18 cellular contexts compared by ENCODE assay signal in the genomic region with DNA sequence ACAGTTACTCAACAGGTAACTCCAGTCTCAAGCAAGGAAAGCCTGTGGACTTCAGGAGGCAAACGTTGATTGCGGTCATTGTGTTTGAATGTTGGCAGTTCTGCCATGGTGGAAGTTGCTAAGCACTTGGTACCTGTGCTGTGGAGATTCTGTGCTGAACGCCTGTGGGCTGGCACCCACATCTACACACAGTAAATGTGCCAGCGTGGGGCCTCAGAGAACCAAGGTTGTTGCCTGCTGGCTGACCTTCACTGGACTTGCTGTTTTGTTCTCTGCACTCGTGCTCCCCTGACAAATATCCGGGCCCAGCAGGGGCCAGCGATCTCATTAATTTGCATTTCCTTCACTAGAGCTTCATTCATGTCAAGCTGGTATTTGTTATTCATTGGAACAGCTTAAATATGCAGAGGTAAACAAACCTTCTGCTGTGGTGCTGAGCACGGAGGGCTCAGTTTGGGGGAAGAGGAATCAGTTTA.
A peak's percentile ranks its signal among the peaks of the same experiment; 100 is the strongest.
DNase-seq lines count a peak whose midpoint lies in the region; ATAC-seq, FAIRE-seq and TF ChIP-seq lines count a peak whose summit lies in the region.
"Had no signal": no experiment of that assay in that cellular context is flagged by ENCODE, and none has a peak within 500 bp of the region (broad histone marks: within the 10 kb centered on the region; RNA-seq: fewer than 3 reads in every experiment).

No MANE protein-coding gene starts in this region.

- WGBS in sigmoid colon, 2 donors, result 78 to 88% methylated on average over 8 of the region's 8 CpGs

- no peaks in the 10 kb centered on the region for H3K27me3 ChIP-seq in HUES48 (ENCODE audit: control insufficient read depth, insufficient read depth, low read length)
- H3K27me3 ChIP-seq in astrocyte (ENCODE audit: insufficient read depth, low read length), result no peaks in the 10 kb centered on the region
- no peaks in the 10 kb centered on the region for H3K27me3 ChIP-seq in iPS-15b (ENCODE audit: control insufficient read depth, insufficient read depth, low read length)
- H3K27me3 ChIP-seq in sigmoid colon, result no peaks in the 10 kb centered on the region
- H3K27me3 ChIP-seq: BLaER1 treated with 17β-estradiol and CSF1 and Interleukin-3, amounts not matched to agents 10 nM and 100 nM had no signal

- H3K79me2 ChIP-seq in astrocyte (ENCODE audit: insufficient read depth, low read length), result no peaks in the 10 kb centered on the region

- DNase-seq in astrocyte (ENCODE audit: low read depth) (no peak), sigmoid colon (no peak), T-helper 9 cell (no peak)
- DNase-seq: activated CD4-positive, alpha-beta T cell treated with anti-CD3 and anti-CD28 coated beads, Interleukin-2, amount 50 U/mL, for 1 hour; amniotic stem cell; EL; NCI-H446 treated with DMSO at 0.1 percent for 48 hours; stimulated activated CD4-positive, alpha-beta T cell treated with anti-CD3 and anti-CD28 coated beads, Interleukin-4, amount 100 ng/mL, for 24 hours had no signal

- no peaks in the 10 kb centered on the region for H3K36me3 Mint-ChIP-seq in astrocyte (ENCODE audit: low read depth, unreplicated experiment)
- H3K36me3 Mint-ChIP-seq: stimulated activated effector memory CD8-positive, alpha-beta T cell treated with anti-CD3 and anti-CD28 coated beads, Interleukin-12 subunit alpha, Interleukin-12 subunit beta, amount 100 ng/mL, for 72 hours had no signal

- TF ChIP-seq CTCF in astrocyte (IDR thresholded peaks at IDR 0.05; ENCODE audit: insufficient read depth, low read depth, low read length), result no peak
- no peak for TF ChIP-seq CTCF in sigmoid colon (IDR thresholded peaks at IDR 0.05)

- TF ChIP-seq POLR2A in sigmoid colon (IDR thresholded peaks at IDR 0.05), result no peak

- ATAC-seq in HG03097 (IDR thresholded peaks at IDR 0.05; ENCODE audit: low FRiP score, unreplicated experiment) (no peak), GM19328 (IDR thresholded peaks at IDR 0.05; ENCODE audit: unreplicated experiment) (no peak)
- ATAC-seq: stimulated activated effector memory CD8-positive, alpha-beta T cell treated with anti-CD3 and anti-CD28 coated beads, Interleukin-12 subunit alpha, Interleukin-12 subunit beta, amount 100 ng/mL, for 72 hours had no signal

- H3K4me1 ChIP-seq in HUES48 (ENCODE audit: control insufficient read depth, insufficient read depth, low read length) (peaks cover 78% of the 10 kb centered on the region), astrocyte (ENCODE audit: insufficient read depth, low read length) (no peaks in the 10 kb centered on the region), iPS-15b (ENCODE audit: control insufficient read depth, insufficient read depth, low read length) (peaks cover 50% of the 10 kb centered on the region), sigmoid colon (peaks cover 0 to 54% (median 44%) of the 10 kb centered on the region in 4 donors)
- H3K4me1 ChIP-seq: BLaER1 treated with 17β-estradiol and CSF1 and Interleukin-3, amounts not matched to agents 10 nM and 100 nM had no signal

- intact Hi-C loops in sigmoid colon (cut with DNase I), result loop anchor here (5.0 kb wide), 1 partner anchor 110 kb away; no protein-coding TSS in a partner anchor

- no peaks in the 10 kb centered on the region for H3K4me1 Mint-ChIP-seq in astrocyte (ENCODE audit: low read depth, unreplicated experiment)
- H3K4me1 Mint-ChIP-seq: stimulated activated effector memory CD8-positive, alpha-beta T cell treated with anti-CD3 and anti-CD28 coated beads, Interleukin-12 subunit alpha, Interleukin-12 subunit beta, amount 100 ng/mL, for 72 hours had no signal

- TF ChIP-seq EP300 in sigmoid colon (IDR thresholded peaks at IDR 0.05), result no peak

- H2AFZ ChIP-seq in astrocyte (ENCODE audit: low read depth, low read length), result peak overlapping the region; percentile 41

- H3K36me3 ChIP-seq in HUES48 (ENCODE audit: control insufficient read depth, insufficient read depth, low read length) (no peaks in the 10 kb centered on the region), astrocyte (ENCODE audit: insufficient read depth, low read length) (no peaks in the 10 kb centered on the region), iPS-15b (ENCODE audit: control insufficient read depth, insufficient read depth, low read length) (no peaks in the 10 kb centered on the region), sigmoid colon (no peaks in the 10 kb centered on the region)
- H3K36me3 ChIP-seq: BLaER1 treated with 17β-estradiol and CSF1 and Interleukin-3, amounts not matched to agents 10 nM and 100 nM; HAP-1 had no signal

- peak overlapping the region; percentile 14; the same call in 1 of the 2 replicates for H3K4me3 ChIP-seq in HUES48 (ENCODE audit: low read depth, low read length)
- no peak overlapping the region for H3K4me3 ChIP-seq in astrocyte (ENCODE audit: insufficient read depth, low read depth, low read length)
- peak overlapping the region; percentile 9 for H3K4me3 ChIP-seq in iPS-15b (ENCODE audit: low read depth, low read length)
- H3K4me3 ChIP-seq in sigmoid colon, result no peak overlapping the region
- H3K4me3 ChIP-seq: BLaER1 treated with 17β-estradiol and CSF1 and Interleukin-3, amounts not matched to agents 10 nM and 100 nM; HAP-1 had no signal

- FAIRE-seq in astrocyte (lab: Jason Lieb, UNC), result no peak

- H3K27me3 Mint-ChIP-seq in astrocyte (ENCODE audit: low read depth, unreplicated experiment), result peaks cover 2% of the 10 kb centered on the region
- H3K27me3 Mint-ChIP-seq: dendritic cell treated with granulocyte-macrophage colony-stimulating factor and Interleukin-4, amounts not matched to agents 40 ng/mL and 50 ng/mL, for 4 days had no signal

- H3K4me3 Mint-ChIP-seq in astrocyte (ENCODE audit: unreplicated experiment), result no peak overlapping the region
- H3K4me3 Mint-ChIP-seq: activated T-helper 1 cell treated with anti-CD3 and anti-CD28 coated beads, Interleukin-12 subunit alpha, Interleukin-12 subunit beta, Interleukin-2, Interleukin-4 antibody, amounts not matched to agents 30 ng/mL and 10 ng/mL and 1 ng/mL, durations not matched to agents 14 hours and 24 hours and 36 hours; dendritic cell treated with granulocyte-macrophage colony-stimulating factor and Interleukin-4, amounts not matched to agents 40 ng/mL and 50 ng/mL, for 4 days; stimulated activated effector memory CD8-positive, alpha-beta T cell treated with anti-CD3 and anti-CD28 coated beads, Interleukin-12 subunit alpha, Interleukin-12 subunit beta, amount 100 ng/mL, for 72 hours had no signal

- H3K9me3 ChIP-seq in HUES48 (ENCODE audit: control insufficient read depth, insufficient read depth, low read length) (no peaks in the 10 kb centered on the region), astrocyte (ENCODE audit: insufficient read depth, low read depth, low read length) (no peaks in the 10 kb centered on the region), iPS-15b (ENCODE audit: control insufficient read depth, insufficient read depth, low read length) (no peaks in the 10 kb centered on the region), sigmoid colon (no peaks in the 10 kb centered on the region)
- H3K9me3 ChIP-seq: BLaER1 treated with 17β-estradiol and CSF1 and Interleukin-3, amounts not matched to agents 10 nM and 100 nM; HAP-1 had no signal

- H3K9me3 Mint-ChIP-seq in astrocyte (ENCODE audit: unreplicated experiment), result no peaks in the 10 kb centered on the region
- H3K9me3 Mint-ChIP-seq: activated T-helper 1 cell treated with anti-CD3 and anti-CD28 coated beads, Interleukin-12 subunit alpha, Interleukin-12 subunit beta, Interleukin-2, Interleukin-4 antibody, amounts not matched to agents 30 ng/mL and 10 ng/mL and 1 ng/mL, durations not matched to agents 14 hours and 24 hours and 36 hours; dendritic cell treated with granulocyte-macrophage colony-stimulating factor and Interleukin-4, amounts not matched to agents 40 ng/mL and 50 ng/mL, for 4 days; stimulated activated effector memory CD8-positive, alpha-beta T cell treated with anti-CD3 and anti-CD28 coated beads, Interleukin-12 subunit alpha, Interleukin-12 subunit beta, amount 100 ng/mL, for 72 hours had no signal

- H3K9ac ChIP-seq in HUES48 (ENCODE audit: low read depth, low read length), result peak overlapping the region; percentile 56
- no peak overlapping the region for H3K9ac ChIP-seq in astrocyte (ENCODE audit: low read length)
- H3K9ac ChIP-seq in iPS-15b (ENCODE audit: low read depth, low read length), result peak overlapping the region; percentile 39
- H3K9ac ChIP-seq: BLaER1 treated with 17β-estradiol and CSF1 and Interleukin-3, amounts not matched to agents 10 nM and 100 nM had no signal

- H3K27ac Mint-ChIP-seq in astrocyte (ENCODE audit: unreplicated experiment), result no peak overlapping the region
- H3K27ac Mint-ChIP-seq: activated T-helper 1 cell treated with anti-CD3 and anti-CD28 coated beads, Interleukin-12 subunit alpha, Interleukin-12 subunit beta, Interleukin-2, Interleukin-4 antibody, amounts not matched to agents 30 ng/mL and 10 ng/mL and 1 ng/mL, durations not matched to agents 14 hours and 24 hours and 36 hours; dendritic cell treated with granulocyte-macrophage colony-stimulating factor and Interleukin-4, amounts not matched to agents 40 ng/mL and 50 ng/mL, for 4 days; stimulated activated effector memory CD8-positive, alpha-beta T cell treated with anti-CD3 and anti-CD28 coated beads, Interleukin-12 subunit alpha, Interleukin-12 subunit beta, amount 100 ng/mL, for 72 hours had no signal

- H4K20me1 ChIP-seq in astrocyte (ENCODE audit: insufficient read depth, low read length), result no peaks in the 10 kb centered on the region
- H4K20me1 ChIP-seq: BLaER1 treated with 17β-estradiol and CSF1 and Interleukin-3, amounts not matched to agents 10 nM and 100 nM had no signal

- H3K27ac ChIP-seq in HUES48 (ENCODE audit: low read depth, low read length) (peak overlapping the region; percentile 96), astrocyte (ENCODE audit: low read depth, low read length) (no peak overlapping the region), sigmoid colon (peak overlapping the region in 3 of 4 donors; percentile 55 to 71 (median 68))
- H3K27ac ChIP-seq: BLaER1 treated with 17β-estradiol and CSF1 and Interleukin-3, amounts not matched to agents 10 nM and 100 nM; RWPE1 had no signal

- H3K4me2 ChIP-seq in astrocyte (ENCODE audit: low read length), result no peak overlapping the region
- H3K4me2 ChIP-seq: BLaER1 treated with 17β-estradiol and CSF1 and Interleukin-3, amounts not matched to agents 10 nM and 100 nM had no signal

Comparison
In these comparisons a context has a peak if more than half of its experiments do, and no peak if none do; other contexts are left out.
1. H3K4me3 ChIP-seq: peak in HUES48 (single experiment) and iPS-15b (single experiment); none in astrocyte (single experiment) and sigmoid colon (0 of 4).